Comparison of ENCODE assay signal across 8 cellular contexts in genomic region chr7:155003215-155003999, GRCh38. TPM values are rescaled to one million over a fixed set of nuclear protein-coding genes. Genes with fewer than 3 reads are reported as not detected.
DNase-seq lines count a peak whose midpoint lies in the region; ATAC-seq and TF ChIP-seq lines count a peak whose summit lies in the region.

No MANE protein-coding gene starts in this region.

- no peaks in the 10 kb centered on the region for H3K27me3 Mint-ChIP-seq in dendritic cell treated with granulocyte-macrophage colony-stimulating factor and Interleukin-4, amounts not matched to agents 40 ng/mL and 50 ng/mL, for 4 days

- ATAC-seq in GM18868 (IDR thresholded peaks at IDR 0.05; ENCODE audit: unreplicated experiment), result peak; percentile 59
- peak; percentile 66 for ATAC-seq in HG03097 (IDR thresholded peaks at IDR 0.05; ENCODE audit: low FRiP score, unreplicated experiment)
- ATAC-seq in right lobe of liver, result peak; percentile 94 to 96 (median 95)

- 0% methylated on average over 6 of the region's 89 CpGs for WGBS in right lobe of liver (ENCODE audit: insufficient coverage, low coverage, low lambda C conversion rate, missing lambda C conversion rate)

- intact Hi-C loops in dendritic cell treated with granulocyte-macrophage colony-stimulating factor and Interleukin-4, amounts not matched to agents 40 ng/mL and 50 ng/mL, for 4 days (cut with micrococcal nuclease), result loop anchor here (2.0 to 10.0 kb wide), 3 partner anchors 75 to 299 kb away; no protein-coding TSS in a partner anchor
- intact Hi-C loops in right lobe of liver (cut with DNase I), result no loop called here

- H3K4me3 ChIP-seq in AG10803 (ENCODE audit: low read length) (peak overlapping the region; percentile 83), right lobe of liver (peak overlapping the region; percentile 91 to 97 (median 97))

- TF ChIP-seq POLR2A in right lobe of liver (IDR thresholded peaks at IDR 0.05), result peak; percentile 75

- H3K4me1 Mint-ChIP-seq in dendritic cell treated with granulocyte-macrophage colony-stimulating factor and Interleukin-4, amounts not matched to agents 40 ng/mL and 50 ng/mL, for 4 days (ENCODE audit: low read depth), result peaks cover 9% of the 10 kb centered on the region

- H3K4me1 ChIP-seq in right lobe of liver, result peaks cover 0 to 3% (median 0%) of the 10 kb centered on the region in 4 donors

- no peak for TF ChIP-seq CTCF in AG10803 (conservative IDR thresholded peaks at IDR 0.05; ENCODE audit: low read length)
- TF ChIP-seq CTCF in right lobe of liver (IDR thresholded peaks at IDR 0.05), result peak in 1 of 4 donors; percentile 14

- H3K36me3 Mint-ChIP-seq in dendritic cell treated with granulocyte-macrophage colony-stimulating factor and Interleukin-4, amounts not matched to agents 40 ng/mL and 50 ng/mL, for 4 days (ENCODE audit: low read depth), result no peaks in the 10 kb centered on the region

- no peaks in the 10 kb centered on the region for H3K9me3 Mint-ChIP-seq in dendritic cell treated with granulocyte-macrophage colony-stimulating factor and Interleukin-4, amounts not matched to agents 40 ng/mL and 50 ng/mL, for 4 days

- H3K27ac Mint-ChIP-seq in dendritic cell treated with granulocyte-macrophage colony-stimulating factor and Interleukin-4, amounts not matched to agents 40 ng/mL and 50 ng/mL, for 4 days, result peak overlapping the region; percentile 68

- DNase-seq in AG10803 (ENCODE audit: low read depth), result peak; percentile 81
- DNase-seq in NCI-H446 (lab: John Stamatoyannopoulos, UW), result peak; percentile 35 to 85
- peak; percentile 73 to 78 for DNase-seq in activated CD4-positive, alpha-beta T cell treated with anti-CD3 and anti-CD28 coated beads, Interleukin-2, amount 50 U/mL, for 24 hours (ENCODE audit: low read depth in 1 of 2, low spot score in 1 of 2)
- DNase-seq in right lobe of liver, result peak; percentile 82 to 87 (median 85)
- peak; percentile 85 for DNase-seq in stimulated activated CD4-positive, alpha-beta T cell treated with anti-CD3 and anti-CD28 coated beads, Interleukin-4, amount 100 ng/mL, for 1 hour

- peak overlapping the region; percentile 85 to 98 (median 87) for H3K27ac ChIP-seq in right lobe of liver

- no peaks in the 10 kb centered on the region for H3K9me3 ChIP-seq in right lobe of liver

- no peaks in the 10 kb centered on the region for H3K27me3 ChIP-seq in right lobe of liver

- peak overlapping the region; percentile 81 for H3K4me3 Mint-ChIP-seq in dendritic cell treated with granulocyte-macrophage colony-stimulating factor and Interleukin-4, amounts not matched to agents 40 ng/mL and 50 ng/mL, for 4 days

- peaks cover 0 to 4% (median 0%) of the 10 kb centered on the region in 4 donors for H3K36me3 ChIP-seq in right lobe of liver

RNA-seq across cellular contexts. Expression of gene PAXIP1, which starts 0.5 kb away (rescaled TPM):
- 1 to 10 TPM; 6.2 to 6.6 (median 6.4) TPM for total RNA-seq in right lobe of liver

Comparison
In these comparisons a context has a peak if more than half of its experiments do, and no peak if none do; other contexts are left out.
1. Peak in every context shown above with its lines: DNase-seq, ATAC-seq, H3K4me3 ChIP-seq and H3K27ac ChIP-seq.